In the genomic region with DNA sequence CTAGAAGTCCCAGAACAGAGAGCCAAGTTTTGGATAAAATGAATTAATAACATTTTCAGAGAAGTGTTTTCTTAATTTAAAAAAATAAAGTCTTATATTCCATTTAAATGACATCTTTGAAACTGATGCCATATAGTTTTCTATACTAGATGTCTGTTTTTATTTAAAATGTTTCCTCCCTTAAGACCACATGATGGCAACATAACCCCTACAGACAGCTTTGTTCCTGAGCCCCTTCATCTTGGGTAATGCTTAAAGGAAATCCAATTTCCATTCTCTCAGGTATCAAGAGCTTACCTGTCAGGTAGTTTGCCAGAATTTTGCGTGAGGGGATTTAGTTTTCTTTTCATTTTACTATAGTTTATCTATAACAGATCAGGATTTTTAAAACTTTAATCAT, we compare ENCODE assay signal across 17 cellular contexts.
DNase-seq lines count a peak whose midpoint lies in the region; ATAC-seq and TF ChIP-seq lines count a peak whose summit lies in the region.
"Had no signal": no experiment of that assay in that cellular context is flagged by ENCODE, and none has a peak within 500 bp of the region (broad histone marks: within the 10 kb centered on the region; RNA-seq: fewer than 3 reads in every experiment).

No MANE protein-coding gene starts in this region.

- no peaks in the 10 kb centered on the region for H3K9me3 ChIP-seq in tibial nerve

- TF ChIP-seq EP300 in tibial nerve (IDR thresholded peaks at IDR 0.05) = no peak

- no peak overlapping the region for H3K4me3 ChIP-seq in H7 (ENCODE audit: insufficient read depth, low read depth, low read length)
- no peak overlapping the region for H3K4me3 ChIP-seq in astrocyte of the cerebellum (ENCODE audit: low read depth, low read length)
- H3K4me3 ChIP-seq in tibial nerve = no peak overlapping the region
- H3K4me3 ChIP-seq: dorsolateral prefrontal cortex, SK-N-MC had no signal

- H3K36me3 Mint-ChIP-seq in neural crest cell (ENCODE audit: low read depth) = peaks cover 8% of the 10 kb centered on the region
- H3K36me3 Mint-ChIP-seq: CD4-positive, alpha-beta memory T cell; natural killer cell had no signal

- ATAC-seq in GM21423 (IDR thresholded peaks at IDR 0.05; ENCODE audit: unreplicated experiment) = no peak
- no peak for ATAC-seq in HG03039 (IDR thresholded peaks at IDR 0.05; ENCODE audit: unreplicated experiment)
- ATAC-seq: foreskin keratinocyte, natural killer cell had no signal

- in situ Hi-C loops in astrocyte of the cerebellum (cut with HindIII; ENCODE audit: low sequenced_read_pairs) = no loop called here

- TF ChIP-seq POLR2A in tibial nerve (IDR thresholded peaks at IDR 0.05) = no peak

- no peak overlapping the region for H3K4me3 Mint-ChIP-seq in neural crest cell
- H3K4me3 Mint-ChIP-seq: CD4-positive, alpha-beta memory T cell; natural killer cell had no signal

- H3K4me1 ChIP-seq in tibial nerve = no peaks in the 10 kb centered on the region
- H3K4me1 ChIP-seq: foreskin keratinocyte had no signal

- no peaks in the 10 kb centered on the region for H3K27me3 ChIP-seq in H7 (ENCODE audit: control insufficient read depth, insufficient read depth, low read length)
- no peaks in the 10 kb centered on the region for H3K27me3 ChIP-seq in tibial nerve
- H3K27me3 ChIP-seq: dorsolateral prefrontal cortex, foreskin keratinocyte had no signal

- DNase-seq in H7 (peak; percentile 28), NCI-H2081 (lab: John Stamatoyannopoulos, UW) (peak; percentile 10 to 59), astrocyte of the cerebellum (ENCODE audit: low read depth) (peak; percentile 12), neural crest cell (ENCODE audit: low read depth, low spot score) (no peak), tibial nerve (ENCODE audit: low spot score in 2 of 2) (no peak), NCI-H2227 treated with DMSO at 0.1 percent for 48 hours (lab: John Stamatoyannopoulos, UW) (no peak)
- DNase-seq: activated CD4-positive, CD25-positive, alpha-beta regulatory T cell treated with anti-CD3 and anti-CD28 coated beads, Interleukin-2, amount 50 U/mL, for 72 hours; activated T-cell treated with anti-CD3 and anti-CD28 coated beads, Interleukin-2, amount 50 U/mL, for 48 hours; amniotic stem cell; CD4-positive, alpha-beta memory T cell; dorsolateral prefrontal cortex; foreskin keratinocyte; IMR-90; natural killer cell had no signal

- no peak overlapping the region for H3K27ac ChIP-seq in tibial nerve
- H3K27ac ChIP-seq: dorsolateral prefrontal cortex, foreskin keratinocyte, SK-N-MC had no signal

- 41 to 52% methylated on average over 1 of the region's 1 CpG for WGBS in tibial nerve, 2 donors

- peak; percentile 3 for TF ChIP-seq CTCF in astrocyte of the cerebellum (IDR thresholded peaks at IDR 0.05; ENCODE audit: low read depth, low read length, missing control alignments)
- TF ChIP-seq CTCF in neural crest cell (conservative IDR thresholded peaks at IDR 0.05) = peak; percentile 43
- no peak for TF ChIP-seq CTCF in tibial nerve (IDR thresholded peaks at IDR 0.05)

- no peak overlapping the region for H3K27ac Mint-ChIP-seq in neural crest cell (ENCODE audit: unreplicated experiment)
- H3K27ac Mint-ChIP-seq: CD4-positive, alpha-beta memory T cell; natural killer cell had no signal

- H3K27me3 Mint-ChIP-seq in neural crest cell (ENCODE audit: low read depth) = no peaks in the 10 kb centered on the region

- no peaks in the 10 kb centered on the region for H3K36me3 ChIP-seq in H7 (replicated peaks; ENCODE audit: control insufficient read depth, insufficient read depth, low read length)
- no peaks in the 10 kb centered on the region for H3K36me3 ChIP-seq in tibial nerve

- H3K4me1 Mint-ChIP-seq in neural crest cell = no peaks in the 10 kb centered on the region
- H3K4me1 Mint-ChIP-seq: CD4-positive, alpha-beta memory T cell; natural killer cell had no signal

- peaks cover 8% of the 10 kb centered on the region for H3K9me3 Mint-ChIP-seq in neural crest cell

Comparison
In these comparisons a context has a peak if more than half of its experiments do, and no peak if none do; other contexts are left out.
1. DNase-seq: peak in H7 (single experiment), NCI-H2081 (2 of 2) and astrocyte of the cerebellum (single experiment); none in neural crest cell (single experiment), tibial nerve (0 of 2) and NCI-H2227 treated with DMSO at 0.1 percent for 48 hours (single experiment).
2. CTCF ChIP-seq: peak in astrocyte of the cerebellum (single experiment) and neural crest cell (single experiment); none in tibial nerve (0 of 5).